37 cellular contexts compared by ENCODE assay signal in genomic region chr1:13554798-13555197, GRCh38. TPM values are rescaled to one million over a fixed set of nuclear protein-coding genes. Genes with fewer than 3 reads are reported as not detected.
"Had no signal": no experiment of that assay in that cellular context is flagged by ENCODE, and none has a peak within 500 bp of the region (broad histone marks: within the 10 kb centered on the region; RNA-seq: fewer than 3 reads in every experiment).

No MANE protein-coding gene starts in this region.

- H3K9me3 ChIP-seq: adrenal gland, body of pancreas had no signal

- H3K9me3 Mint-ChIP-seq: activated B cell treated with CpG ODN at 0.5 μM for 24 hours; activated CD4-positive, alpha-beta memory T cell treated with anti-CD3 and anti-CD28 coated beads for 36 hours; activated CD4-positive, alpha-beta T cell treated with anti-CD3 and anti-CD28 coated beads, Interleukin-2, amount 10 ng/mL, durations not matched to agents 24 days and 14 days; activated CD8-positive, alpha-beta T cell treated with anti-CD3 and anti-CD28 coated beads for 36 hours; activated naive CD4-positive, alpha-beta T cell treated with anti-CD3 and anti-CD28 coated beads for 36 hours; activated naive CD4-positive, alpha-beta T cell treated with anti-CD3 and anti-CD28 coated beads, Interleukin-2, amount 50 U/mL, for 72 hours; activated naive CD8-positive, alpha-beta T cell treated with anti-CD3 and anti-CD28 coated beads for 36 hours; activated T-cell treated with anti-CD3 and anti-CD28 coated beads, Interleukin-2, amount 50 U/mL, for 4 hours; activated T-cell treated with anti-CD3 and anti-CD28 coated beads, Interleukin-2, amount 50 U/mL, for 72 hours; activated T-helper 1 cell treated with anti-CD3 and anti-CD28 coated beads, Interleukin-12 subunit alpha, Interleukin-12 subunit beta, Interleukin-2, Interleukin-4 antibody, amounts not matched to agents 30 ng/mL and 10 ng/mL and 1 ng/mL, durations not matched to agents 14 hours and 24 hours and 36 hours; activated T-helper 17 cell treated with anti-CD3 and anti-CD28 coated beads, Interleukin-2, amount 50 U/mL, for 72 hours; T-helper 1 cell treated with Interleukin-12 subunit alpha and Interleukin-12 subunit beta and Interleukin-4 antibody, amounts not matched to agents 30 μg/mL and 1 μg/mL, for 36 hours; T-helper 2 cell treated with Interferon-gamma antibody and Interleukin-4, amounts not matched to agents 5 μg/mL and 100 μg/mL, for 36 hours had no signal

- H3K4me3 ChIP-seq: adrenal gland, body of pancreas, breast epithelium had no signal

- H3K4me1 Mint-ChIP-seq: activated B cell treated with CpG ODN at 0.5 μM for 24 hours; activated CD4-positive, alpha-beta T cell treated with anti-CD3 and anti-CD28 coated beads, Interleukin-2, amount 10 ng/mL, durations not matched to agents 24 days and 14 days; activated naive CD8-positive, alpha-beta T cell treated with anti-CD3 and anti-CD28 coated beads for 36 hours; activated T-helper 17 cell treated with anti-CD3 and anti-CD28 coated beads, Interleukin-2, amount 50 U/mL, for 72 hours had no signal

- H3K4me3 Mint-ChIP-seq: activated B cell treated with CpG ODN at 0.5 μM for 24 hours; activated CD4-positive, alpha-beta memory T cell treated with anti-CD3 and anti-CD28 coated beads for 36 hours; activated CD4-positive, alpha-beta T cell treated with anti-CD3 and anti-CD28 coated beads, Interleukin-2, amount 10 ng/mL, durations not matched to agents 24 days and 14 days; activated CD8-positive, alpha-beta T cell treated with anti-CD3 and anti-CD28 coated beads for 36 hours; activated naive CD4-positive, alpha-beta T cell treated with anti-CD3 and anti-CD28 coated beads for 36 hours; activated naive CD8-positive, alpha-beta T cell treated with anti-CD3 and anti-CD28 coated beads for 36 hours; activated T-cell treated with anti-CD3 and anti-CD28 coated beads, Interleukin-2, amount 50 U/mL, for 4 hours; activated T-cell treated with anti-CD3 and anti-CD28 coated beads, Interleukin-2, amount 50 U/mL, for 72 hours; activated T-helper 1 cell treated with anti-CD3 and anti-CD28 coated beads, Interleukin-12 subunit alpha, Interleukin-12 subunit beta, Interleukin-2, Interleukin-4 antibody, amounts not matched to agents 30 ng/mL and 10 ng/mL and 1 ng/mL, durations not matched to agents 14 hours and 24 hours and 36 hours; activated T-helper 17 cell treated with anti-CD3 and anti-CD28 coated beads, Interleukin-2, amount 50 U/mL, for 72 hours; T-helper 1 cell treated with Interleukin-12 subunit alpha and Interleukin-12 subunit beta and Interleukin-4 antibody, amounts not matched to agents 30 μg/mL and 1 μg/mL, for 36 hours; T-helper 2 cell treated with Interferon-gamma antibody and Interleukin-4, amounts not matched to agents 5 μg/mL and 100 μg/mL, for 36 hours had no signal

- H3K27ac ChIP-seq: adrenal gland, body of pancreas, brain microvascular endothelial cell, breast epithelium, VCaP had no signal

- H3K27ac Mint-ChIP-seq: activated B cell treated with CpG ODN at 0.5 μM for 24 hours; activated CD4-positive, alpha-beta memory T cell treated with anti-CD3 and anti-CD28 coated beads for 36 hours; activated CD4-positive, alpha-beta T cell treated with anti-CD3 and anti-CD28 coated beads, Interleukin-2, amount 10 ng/mL, durations not matched to agents 24 days and 14 days; activated CD8-positive, alpha-beta T cell treated with anti-CD3 and anti-CD28 coated beads for 36 hours; activated naive CD4-positive, alpha-beta T cell treated with anti-CD3 and anti-CD28 coated beads for 36 hours; activated naive CD4-positive, alpha-beta T cell treated with anti-CD3 and anti-CD28 coated beads, Interleukin-2, amount 50 U/mL, for 72 hours; activated naive CD8-positive, alpha-beta T cell treated with anti-CD3 and anti-CD28 coated beads for 36 hours; activated T-cell treated with anti-CD3 and anti-CD28 coated beads, Interleukin-2, amount 50 U/mL, for 72 hours; activated T-helper 1 cell treated with anti-CD3 and anti-CD28 coated beads, Interleukin-12 subunit alpha, Interleukin-12 subunit beta, Interleukin-2, Interleukin-4 antibody, amounts not matched to agents 30 ng/mL and 10 ng/mL and 1 ng/mL, durations not matched to agents 14 hours and 24 hours and 36 hours; activated T-helper 17 cell treated with anti-CD3 and anti-CD28 coated beads, Interleukin-2, amount 50 U/mL, for 72 hours; T-helper 1 cell treated with Interleukin-12 subunit alpha and Interleukin-12 subunit beta and Interleukin-4 antibody, amounts not matched to agents 30 μg/mL and 1 μg/mL, for 36 hours; T-helper 2 cell treated with Interferon-gamma antibody and Interleukin-4, amounts not matched to agents 5 μg/mL and 100 μg/mL, for 36 hours had no signal

- H3K36me3 ChIP-seq: adrenal gland, brain microvascular endothelial cell, breast epithelium had no signal

- H3K27me3 ChIP-seq: adrenal gland, body of pancreas, brain microvascular endothelial cell, breast epithelium had no signal

- H3K27me3 Mint-ChIP-seq: activated CD4-positive, alpha-beta memory T cell treated with anti-CD3 and anti-CD28 coated beads for 36 hours; activated CD4-positive, alpha-beta T cell treated with anti-CD3 and anti-CD28 coated beads, Interleukin-2, amount 10 ng/mL, durations not matched to agents 24 days and 14 days; activated naive CD8-positive, alpha-beta T cell treated with anti-CD3 and anti-CD28 coated beads for 36 hours; activated T-helper 17 cell treated with anti-CD3 and anti-CD28 coated beads, Interleukin-2, amount 50 U/mL, for 72 hours had no signal

- DNase-seq: activated B cell treated with CpG ODN at 0.5 μM for 24 hours; activated CD4-positive, alpha-beta memory T cell treated with anti-CD3 and anti-CD28 coated beads for 36 hours; activated CD4-positive, alpha-beta T cell treated with anti-CD3 and anti-CD28 coated beads for 4 hours; activated CD4-positive, alpha-beta T cell treated with anti-CD3 and anti-CD28 coated beads, Interleukin-2, amount 10 ng/mL, durations not matched to agents 24 days and 14 days; activated CD4-positive, alpha-beta T cell treated with anti-CD3 and anti-CD28 coated beads, Interleukin-2, amount 50 U/mL, for 1 hour; activated CD4-positive, alpha-beta T cell treated with anti-CD3 and anti-CD28 coated beads, Interleukin-2, amount 50 U/mL, for 4 hours; activated CD4-positive, CD25-positive, alpha-beta regulatory T cell treated with anti-CD3 and anti-CD28 coated beads, Interleukin-2, amount 50 U/mL, for 72 hours; activated CD8-positive, alpha-beta memory T cell treated with anti-CD3 and anti-CD28 coated beads, Interleukin-2, amount 50 U/mL, for 4 hours; activated CD8-positive, alpha-beta T cell treated with anti-CD3 and anti-CD28 coated beads for 36 hours; activated effector memory CD4-positive, alpha-beta T cell treated with anti-CD3 and anti-CD28 coated beads, Interleukin-2, amount 50 U/mL, for 16 hours; activated gamma-delta T cell treated with Interleukin-2 at 50 U/mL for 16 hours; activated naive CD4-positive, alpha-beta T cell; activated naive CD4-positive, alpha-beta T cell treated with anti-CD3 and anti-CD28 coated beads for 36 hours; activated naive CD4-positive, alpha-beta T cell treated with anti-CD3 and anti-CD28 coated beads, Interleukin-2, amount 50 U/mL, for 16 hours; activated naive CD8-positive, alpha-beta T cell treated with anti-CD3 and anti-CD28 coated beads for 36 hours; activated T-cell treated with anti-CD3 and anti-CD28 coated beads for 4 hours; activated T-cell treated with anti-CD3 and anti-CD28 coated beads, Interleukin-2, amount 50 U/mL, for 1 hour; activated T-cell treated with anti-CD3 and anti-CD28 coated beads, Interleukin-2, amount 50 U/mL, for 4 hours; activated T-cell treated with anti-CD3 and anti-CD28 coated beads, Interleukin-2, amount 50 U/mL, for 72 hours; adrenal gland; amniotic stem cell; aorta; body of pancreas; brain microvascular endothelial cell; SW 1271; T-helper 1 cell; T-helper 2 cell; T-helper 9 cell had no signal

- ATAC-seq: activated CD8-positive, alpha-beta T cell treated with anti-CD3 and anti-CD28 coated beads for 36 hours; activated naive CD4-positive, alpha-beta T cell treated with anti-CD3 and anti-CD28 coated beads, Interleukin-2, amount 50 U/mL, for 72 hours; activated T-cell treated with anti-CD3 and anti-CD28 coated beads, Interleukin-2, amount 50 U/mL, for 4 hours; activated T-cell treated with anti-CD3 and anti-CD28 coated beads, Interleukin-2, amount 50 U/mL, for 72 hours; activated T-helper 17 cell treated with anti-CD3 and anti-CD28 coated beads, Interleukin-2, amount 50 U/mL, for 72 hours; body of pancreas had no signal

- H3K36me3 Mint-ChIP-seq: activated CD4-positive, alpha-beta memory T cell treated with anti-CD3 and anti-CD28 coated beads for 36 hours; activated naive CD4-positive, alpha-beta T cell treated with anti-CD3 and anti-CD28 coated beads, Interleukin-2, amount 50 U/mL, for 72 hours; activated naive CD8-positive, alpha-beta T cell treated with anti-CD3 and anti-CD28 coated beads for 36 hours had no signal

- H3K4me1 ChIP-seq: adrenal gland, body of pancreas, breast epithelium had no signal

RNA-seq across cellular contexts. Expression of gene PDPN, which starts 28.8 kb away (rescaled TPM):
- total RNA-seq: activated B cell treated with CpG ODN at 0.5 μM for 24 hours; activated CD4-positive, alpha-beta memory T cell treated with anti-CD3 and anti-CD28 coated beads for 36 hours; activated CD4-positive, alpha-beta T cell treated with anti-CD3 and anti-CD28 coated beads, Interleukin-2, amount 10 ng/mL, durations not matched to agents 24 days and 14 days; activated CD8-positive, alpha-beta memory T cell treated with anti-CD3 and anti-CD28 coated beads for 36 hours; activated CD8-positive, alpha-beta T cell treated with anti-CD3 and anti-CD28 coated beads for 36 hours; activated naive CD4-positive, alpha-beta T cell treated with anti-CD3 and anti-CD28 coated beads for 36 hours; activated naive CD4-positive, alpha-beta T cell treated with anti-CD3 and anti-CD28 coated beads, Interleukin-2, amount 50 U/mL, for 72 hours; activated naive CD8-positive, alpha-beta T cell treated with anti-CD3 and anti-CD28 coated beads for 36 hours; activated T-cell treated with anti-CD3 and anti-CD28 coated beads, Interleukin-2, amount 50 U/mL, for 72 hours; activated T-helper 1 cell treated with anti-CD3 and anti-CD28 coated beads, Interleukin-12 subunit alpha, Interleukin-12 subunit beta, Interleukin-2, Interleukin-4 antibody, amounts not matched to agents 30 ng/mL and 10 ng/mL and 1 ng/mL, durations not matched to agents 14 hours and 24 hours and 36 hours; activated T-helper 17 cell treated with anti-CD3 and anti-CD28 coated beads, Interleukin-2, amount 50 U/mL, for 72 hours had no signal

RNA-seq across cellular contexts. Expression of gene LRRC38, which starts 41.0 kb away (rescaled TPM):
- total RNA-seq: activated B cell treated with CpG ODN at 0.5 μM for 24 hours; activated CD4-positive, alpha-beta memory T cell treated with anti-CD3 and anti-CD28 coated beads for 36 hours; activated CD4-positive, alpha-beta T cell treated with anti-CD3 and anti-CD28 coated beads, Interleukin-2, amount 10 ng/mL, durations not matched to agents 24 days and 14 days; activated CD8-positive, alpha-beta memory T cell treated with anti-CD3 and anti-CD28 coated beads for 36 hours; activated CD8-positive, alpha-beta T cell treated with anti-CD3 and anti-CD28 coated beads for 36 hours; activated naive CD4-positive, alpha-beta T cell treated with anti-CD3 and anti-CD28 coated beads for 36 hours; activated naive CD4-positive, alpha-beta T cell treated with anti-CD3 and anti-CD28 coated beads, Interleukin-2, amount 50 U/mL, for 72 hours; activated naive CD8-positive, alpha-beta T cell treated with anti-CD3 and anti-CD28 coated beads for 36 hours; activated T-cell treated with anti-CD3 and anti-CD28 coated beads, Interleukin-2, amount 50 U/mL, for 4 hours; activated T-cell treated with anti-CD3 and anti-CD28 coated beads, Interleukin-2, amount 50 U/mL, for 72 hours; activated T-helper 1 cell treated with anti-CD3 and anti-CD28 coated beads, Interleukin-12 subunit alpha, Interleukin-12 subunit beta, Interleukin-2, Interleukin-4 antibody, amounts not matched to agents 30 ng/mL and 10 ng/mL and 1 ng/mL, durations not matched to agents 14 hours and 24 hours and 36 hours; activated T-helper 17 cell treated with anti-CD3 and anti-CD28 coated beads, Interleukin-2, amount 50 U/mL, for 72 hours; aorta; astrocyte; body of pancreas had no signal
- polyA plus RNA-seq: aorta had no signal
